Comparison of ENCODE assay signal across 20 cellular contexts in the genomic region with DNA sequence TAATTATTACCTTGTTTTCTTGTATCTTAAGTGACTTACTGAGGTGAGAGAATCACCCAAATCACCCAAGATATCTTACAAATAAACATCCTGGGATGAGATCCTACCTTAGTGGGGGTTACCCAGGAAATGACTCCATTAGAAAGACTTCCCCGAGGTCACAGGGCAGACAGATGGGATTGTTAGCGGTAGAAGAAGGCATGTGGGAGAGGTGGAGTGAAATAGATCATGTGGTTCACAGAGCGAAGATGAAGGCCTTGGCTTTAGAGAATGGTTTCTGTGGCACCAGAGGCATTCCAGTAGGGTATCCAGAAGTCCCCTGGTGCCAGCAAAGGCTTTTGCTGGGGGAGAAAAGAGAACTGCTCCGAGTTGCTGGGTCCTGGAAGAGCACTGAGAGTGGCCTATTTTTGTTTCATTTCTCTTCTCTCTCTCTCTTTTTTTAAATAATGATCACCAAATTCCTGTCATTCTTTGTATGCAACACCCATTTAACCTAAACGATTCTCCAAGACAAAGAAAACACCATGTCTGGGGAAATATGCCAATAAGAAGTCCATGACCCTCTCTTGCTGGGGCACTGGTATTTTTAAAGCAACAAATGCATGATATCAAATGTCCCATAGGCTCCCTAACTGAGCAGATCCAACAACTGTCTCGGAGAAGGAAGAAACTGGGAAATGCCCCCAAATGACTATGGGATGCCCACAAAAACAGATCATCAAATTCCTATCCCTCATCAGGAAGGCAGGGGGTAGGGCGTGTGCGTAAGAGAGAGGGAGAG.
DNase-seq lines count a peak whose midpoint lies in the region; ATAC-seq and TF ChIP-seq lines count a peak whose summit lies in the region.
"Had no signal": no experiment of that assay in that cellular context is flagged by ENCODE, and none has a peak within 500 bp of the region (broad histone marks: within the 10 kb centered on the region; RNA-seq: fewer than 3 reads in every experiment).

No MANE protein-coding gene starts in this region.

- H3K27me3 ChIP-seq in ACC112 (ENCODE audit: insufficient read depth, low read length): no peaks in the 10 kb centered on the region
- H3K27me3 ChIP-seq in kidney epithelial cell (ENCODE audit: control insufficient read depth, insufficient read depth, low read length): no peaks in the 10 kb centered on the region

- DNase-seq in HPDE6-E6E7 (ENCODE audit: extremely low spot score): peak; percentile 26
- DNase-seq in astrocyte of the spinal cord (ENCODE audit: low read depth, low spot score): peak; percentile 87
- DNase-seq in kidney epithelial cell (ENCODE audit: low read depth): peak; percentile 79
- no peak for DNase-seq in GM13976 (ENCODE audit: low spot score)
- DNase-seq in SKM-1 (lab: John Stamatoyannopoulos, UW; ENCODE audit: unreplicated experiment): no peak
- DNase-seq in COR-L47 (lab: John Stamatoyannopoulos, UW): no peak
- DNase-seq: activated CD4-positive, CD25-positive, alpha-beta regulatory T cell; activated CD8-positive, alpha-beta memory T cell treated with anti-CD3 and anti-CD28 coated beads, Interleukin-2, amount 50 U/mL, for 48 hours; hypothalamus; lower lobe of right lung; NCI-H1417 treated with DMSO at 0.1 percent for 48 hours; NCI-H446 treated with DMSO at 0.1 percent for 48 hours; small intestine; stimulated activated naive CD8-positive, alpha-beta T cell treated with anti-CD3 and anti-CD28 coated beads, Interleukin-15, amount 100 ng/mL, for 72 hours; T-cell had no signal

- H3K36me3 ChIP-seq in ACC112 (ENCODE audit: insufficient read depth, low read length): no peaks in the 10 kb centered on the region
- no peaks in the 10 kb centered on the region for H3K36me3 ChIP-seq in kidney epithelial cell (ENCODE audit: control insufficient read depth, insufficient read depth, low read length)
- H3K36me3 ChIP-seq: lower lobe of right lung had no signal

- peaks cover 25% of the 10 kb centered on the region for H3K4me1 ChIP-seq in ACC112 (ENCODE audit: control insufficient read depth, insufficient read depth, low read length, unreplicated experiment)
- H3K4me1 ChIP-seq: lower lobe of right lung had no signal

- peak overlapping the region; percentile 58 for H2AFZ ChIP-seq in ACC112 (ENCODE audit: low read length, unreplicated experiment)

- ATAC-seq in HG03045 (IDR thresholded peaks at IDR 0.05; ENCODE audit: unreplicated experiment): no peak
- ATAC-seq: activated naive CD4-positive, alpha-beta T cell treated with anti-CD3 and anti-CD28 coated beads, Interleukin-2, amount 50 U/mL, for 72 hours; K562; lower lobe of right lung; stimulated activated naive CD8-positive, alpha-beta T cell treated with anti-CD3 and anti-CD28 coated beads, Interleukin-15, amount 100 ng/mL, for 72 hours; T-cell had no signal

- H3K4me3 ChIP-seq in ACC112 (ENCODE audit: low read depth, low read length) (peak overlapping the region; percentile 33; the same call in 1 of the 2 replicates), astrocyte of the spinal cord (ENCODE audit: low read depth, low read length) (no peak overlapping the region), kidney epithelial cell (ENCODE audit: low read depth, low read length) (no peak overlapping the region)
- H3K4me3 ChIP-seq: K562, lower lobe of right lung had no signal

- in situ Hi-C loops in astrocyte of the spinal cord (cut with HindIII; ENCODE audit: low sequenced_read_pairs): no loop called here
- in situ Hi-C loops in GM13976 (cut with MboI; ENCODE audit: low sequenced_read_pairs, unreplicated experiment): no loop called here

- TF ChIP-seq CTCF in astrocyte of the spinal cord (IDR thresholded peaks at IDR 0.05; ENCODE audit: low read depth, low read length): no peak
- no peak for TF ChIP-seq CTCF in kidney epithelial cell (IDR thresholded peaks at IDR 0.05; ENCODE audit: insufficient read depth, low read length, poor library complexity, severe bottlenecking)
- TF ChIP-seq CTCF in GM13976 (IDR thresholded peaks at IDR 0.05; ENCODE audit: borderline replicate concordance, control extremely low read depth, extremely low read depth, insufficient read depth, missing control alignments): no peak

- H3K27ac ChIP-seq in ACC112 (ENCODE audit: low read depth, low read length): no peak overlapping the region
- H3K27ac ChIP-seq: epithelial cell of prostate, lower lobe of right lung had no signal

- no peaks in the 10 kb centered on the region for H3K79me2 ChIP-seq in ACC112 (ENCODE audit: control insufficient read depth, insufficient read depth, low read length, unreplicated experiment)

Comparison
In these comparisons a context has a peak if more than half of its experiments do, and no peak if none do; other contexts are left out.
1. DNase-seq: peak in HPDE6-E6E7 (single experiment), astrocyte of the spinal cord (single experiment) and kidney epithelial cell (single experiment); none in GM13976 (single experiment), SKM-1 (single experiment) and COR-L47 (single experiment).